Comparison of ENCODE assay signal across 29 cellular contexts in genomic region chr18:46740046-46740445, GRCh38. TPM values are rescaled to one million over a fixed set of nuclear protein-coding genes. Genes with fewer than 3 reads are reported as not detected.
"Had no signal": no experiment of that assay in that cellular context is flagged by ENCODE, and none has a peak within 500 bp of the region (broad histone marks: within the 10 kb centered on the region; RNA-seq: fewer than 3 reads in every experiment).

No MANE protein-coding gene starts in this region.

- H3K9me3 Mint-ChIP-seq: neural crest cell had no signal

- H3K36me3 Mint-ChIP-seq: immature natural killer cell had no signal

- ATAC-seq: left colon; left lung; lower lobe of right lung; naive thymus-derived CD8-positive, alpha-beta T cell; psoas muscle; sciatic nerve; upper lobe of right lung had no signal

- H3K36me3 ChIP-seq: left lung, lower lobe of right lung, suprapubic skin, thoracic aorta, tibial artery, upper lobe of right lung had no signal

- H3K4me3 Mint-ChIP-seq: immature natural killer cell; naive thymus-derived CD8-positive, alpha-beta T cell; nephron; neural crest cell; stimulated activated naive CD8-positive, alpha-beta T cell treated with anti-CD3 and anti-CD28 coated beads, Interleukin-15, Interleukin-2, amounts not matched to agents 100 ng/mL and 50 ng/mL, for 24 hours had no signal

- FAIRE-seq: islet of Langerhans, kidney, urothelium cell line had no signal

- H3K27me3 ChIP-seq: suprapubic skin had no signal

- H3K9me3 ChIP-seq: left lung, psoas muscle, upper lobe of right lung had no signal

- H3K9ac ChIP-seq: parathyroid adenoma had no signal

- H3K27ac Mint-ChIP-seq: immature natural killer cell; naive thymus-derived CD8-positive, alpha-beta T cell; nephron; stimulated activated naive CD8-positive, alpha-beta T cell treated with anti-CD3 and anti-CD28 coated beads, Interleukin-15, Interleukin-2, amounts not matched to agents 100 ng/mL and 50 ng/mL, for 24 hours had no signal

- H3K4me1 Mint-ChIP-seq: immature natural killer cell; naive thymus-derived CD8-positive, alpha-beta T cell; nephron had no signal

- H2AFZ ChIP-seq: parathyroid adenoma had no signal

- H3K4me1 ChIP-seq: left lung, lower lobe of right lung, psoas muscle, suprapubic skin, tibial artery, upper lobe of right lung had no signal

- H3K27ac ChIP-seq: left lung, lower lobe of right lung, parathyroid adenoma, psoas muscle, skin epidermis, suprapubic skin, thoracic aorta, tibial artery, upper lobe of right lung had no signal

- DNase-seq: hypothalamus; immature natural killer cell; kidney; left colon; left lung; lower lobe of right lung; mammary epithelial cell; mesenchymal stem cell; naive thymus-derived CD8-positive, alpha-beta T cell; nucleus accumbens; psoas muscle; stimulated activated CD4-positive, alpha-beta T cell treated with anti-CD3 and anti-CD28 coated beads, Interleukin-12 subunit alpha, Interleukin-12 subunit beta, amount 100 ng/mL, for 4 hours; stimulated activated CD4-positive, alpha-beta T cell treated with anti-CD3 and anti-CD28 coated beads, Interleukin-15, amount 100 ng/mL, for 24 hours; stimulated activated CD4-positive, alpha-beta T cell treated with anti-CD3 and anti-CD28 coated beads, Interleukin-2, amount 100 ng/mL, for 24 hours; stimulated activated CD4-positive, alpha-beta T cell treated with anti-CD3 and anti-CD28 coated beads, Interleukin-4, amount 100 ng/mL, for 1 hour; stimulated activated naive CD4-positive, alpha-beta T cell; tibial artery; trophoblast cell; upper lobe of right lung had no signal

- H3K4me3 ChIP-seq: left lung, lower lobe of right lung, psoas muscle, skin epidermis, suprapubic skin, thoracic aorta, tibial artery, upper lobe of right lung had no signal

RNA-seq across cellular contexts. Expression of gene ST8SIA5, which starts 16.8 kb away (rescaled TPM):
- total RNA-seq: lower lobe of right lung, mammary epithelial cell, suprapubic skin, upper lobe of right lung had no signal
- polyA plus RNA-seq: immature natural killer cell; naive thymus-derived CD8-positive, alpha-beta T cell had no signal
